ENCODE assay signal across 9 cellular contexts in the genomic region with DNA sequence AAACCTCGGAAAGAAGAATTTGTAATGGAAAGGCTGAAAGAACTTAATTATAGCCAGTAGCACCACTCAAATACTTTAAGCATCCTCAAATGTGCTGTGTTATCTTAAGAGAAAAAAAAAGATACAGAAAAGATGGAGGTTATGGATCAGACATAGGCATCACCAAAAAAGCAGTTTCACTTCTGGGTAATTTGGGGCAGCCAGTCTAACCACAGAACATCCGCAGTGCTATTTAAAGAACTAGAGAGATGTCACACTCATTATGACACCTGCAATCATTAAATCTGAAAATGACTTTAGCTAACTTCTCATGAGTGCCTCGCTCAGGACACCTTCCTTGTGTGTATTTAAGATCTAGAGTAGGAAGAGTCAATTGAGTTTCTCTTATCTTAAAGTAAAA.
DNase-seq lines count a peak whose midpoint lies in the region; ATAC-seq lines count a peak whose summit lies in the region.
"Had no signal": no experiment of that assay in that cellular context is flagged by ENCODE, and none has a peak within 500 bp of the region (broad histone marks: within the 10 kb centered on the region; RNA-seq: fewer than 3 reads in every experiment).

No MANE protein-coding gene starts in this region.

- no peak overlapping the region for H4K5ac ChIP-seq in mesendoderm (ENCODE audit: low read length)

- no peak overlapping the region for H4K8ac ChIP-seq in mesendoderm (ENCODE audit: low read depth, low read length)

- no peak overlapping the region for H3K4me3 ChIP-seq in mesendoderm (ENCODE audit: low read length)

- peaks cover 2% of the 10 kb centered on the region for H3K4me1 ChIP-seq in mesendoderm (ENCODE audit: control insufficient read depth, low read depth, low read length)

- H3K79me2 ChIP-seq in mesendoderm (ENCODE audit: control insufficient read depth, insufficient read depth, low read length), result no peaks in the 10 kb centered on the region

- no peak overlapping the region for H3K4ac ChIP-seq in mesendoderm (ENCODE audit: low read depth, low read length)

- H2AK5ac ChIP-seq in mesendoderm (ENCODE audit: low read length), result no peak overlapping the region

- WGBS in mesendoderm (ENCODE audit: extremely low coverage, insufficient coverage, low lambda C conversion rate), result no CpG with 5 or more reads among the region's 3 CpGs

- no peaks in the 10 kb centered on the region for H3K79me1 ChIP-seq in mesendoderm (ENCODE audit: low read length)

- H3K23ac ChIP-seq in mesendoderm (ENCODE audit: low read length), result no peak overlapping the region

- H2BK5ac ChIP-seq in mesendoderm (ENCODE audit: low read length), result no peak overlapping the region

- peak; percentile 96 for ATAC-seq in activated CD4-positive, CD25-positive, alpha-beta regulatory T cell treated with anti-CD3 and anti-CD28 coated beads, Interleukin-2, amount 50 U/mL, for 24 hours
- ATAC-seq in HG03039 (IDR thresholded peaks at IDR 0.05; ENCODE audit: unreplicated experiment), result peak; percentile 93

- no peak overlapping the region for H2BK15ac ChIP-seq in mesendoderm (replicated peaks; ENCODE audit: low read depth)

- no peak overlapping the region for H3K56ac ChIP-seq in mesendoderm (ENCODE audit: low read length)

- DNase-seq in activated CD4-positive, CD25-positive, alpha-beta regulatory T cell treated with anti-CD3 and anti-CD28 coated beads, Interleukin-2, amount 50 U/mL, for 72 hours, result no peak
- DNase-seq in T-helper 1 cell (peak in 3 of 5 donors; percentile 14 to 80 (median 30)), NCI-H1105 (lab: John Stamatoyannopoulos, UW) (no peak), dedifferentiated amniotic fluid mesenchymal stem cell (ENCODE audit: extremely low spot score) (no peak), mesendoderm (no peak)
- DNase-seq in stimulated activated CD8-positive, alpha-beta memory T cell treated with anti-CD3 and anti-CD28 coated beads, Interleukin-7, amount 100 ng/mL, for 4 hours (ENCODE audit: low read depth in 2 of 2), result peak; percentile 15 to 29
- DNase-seq: NCI-H2029 had no signal

- no peaks in the 10 kb centered on the region for H3K36me3 ChIP-seq in mesendoderm (ENCODE audit: control insufficient read depth, insufficient read depth, low read length)

- H3K4me2 ChIP-seq in mesendoderm (ENCODE audit: low read length), result no peak overlapping the region

- H3K18ac ChIP-seq in mesendoderm (ENCODE audit: low read length), result no peak overlapping the region

- H3K27me3 ChIP-seq in mesendoderm (ENCODE audit: insufficient read depth, low read length, poor library complexity), result no peaks in the 10 kb centered on the region

- H2BK120ac ChIP-seq in mesendoderm (ENCODE audit: low read depth, low read length), result no peak overlapping the region

- H3K27ac ChIP-seq in mesendoderm (ENCODE audit: low read depth, low read length), result no peak overlapping the region

- H3K9ac ChIP-seq in mesendoderm (ENCODE audit: low read length), result no peak overlapping the region

Comparison
In these comparisons a context has a peak if more than half of its experiments do, and no peak if none do; other contexts are left out.
1. DNase-seq: peak in T-helper 1 cell (3 of 5) and stimulated activated CD8-positive, alpha-beta memory T cell treated with anti-CD3 and anti-CD28 coated beads, Interleukin-7, amount 100 ng/mL, for 4 hours (2 of 2); none in activated CD4-positive, CD25-positive, alpha-beta regulatory T cell treated with anti-CD3 and anti-CD28 coated beads, Interleukin-2, amount 50 U/mL, for 72 hours (single experiment), NCI-H1105 (single experiment), dedifferentiated amniotic fluid mesenchymal stem cell (single experiment) and mesendoderm (single experiment).